ENCODE assay signal across 8 cellular contexts in the genomic region with DNA sequence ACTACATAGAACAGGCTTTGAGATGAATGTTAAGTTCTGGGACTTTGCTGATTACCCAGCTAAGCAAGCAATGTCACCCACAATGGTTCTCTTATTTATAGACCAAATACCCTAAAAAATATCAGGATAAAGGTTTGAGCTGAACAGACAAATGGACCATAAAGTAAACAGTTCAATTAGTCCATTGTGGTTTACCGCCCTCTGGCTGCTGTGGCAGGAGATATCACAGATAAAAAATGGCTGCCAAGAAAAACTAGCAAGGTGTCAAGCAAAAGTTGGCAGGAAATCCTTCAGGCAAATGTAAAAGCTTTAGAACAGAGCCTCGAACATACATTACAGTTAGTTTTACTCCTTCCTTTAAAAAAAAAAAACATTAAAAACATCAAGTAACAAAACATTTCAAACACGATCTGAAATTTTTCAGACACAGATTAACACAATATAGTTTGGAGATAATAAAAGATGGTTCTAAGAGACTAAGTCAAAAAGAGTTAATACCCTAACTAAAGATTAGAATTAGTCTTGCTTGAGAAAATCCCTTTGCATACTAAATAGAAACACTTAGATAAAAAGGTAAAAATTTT. TPM values are rescaled to one million over a fixed set of nuclear protein-coding genes. Genes with fewer than 3 reads are reported as not detected.
A peak's percentile ranks its signal among the peaks of the same experiment; 100 is the strongest.
DNase-seq lines count a peak whose midpoint lies in the region; ATAC-seq, FAIRE-seq and TF ChIP-seq lines count a peak whose summit lies in the region.

No MANE protein-coding gene starts in this region.

- POLR2A ChIA-PET in K562 (lab: Yijun Ruan, JAX), result interaction anchor here (1.0 to 2.1 kb wide), 6 partner anchors 9 to 39 kb away, joined by 3 to 8 read pairs (median 4); no protein-coding TSS in a partner anchor

- in situ Hi-C loops in K562 (cut with MboI), result no loop called here

- ATAC-seq in K562 (peak; percentile 87), HG02588 (IDR thresholded peaks at IDR 0.05; ENCODE audit: unreplicated experiment) (no peak), HG03520 (IDR thresholded peaks at IDR 0.05; ENCODE audit: unreplicated experiment) (no peak)

- no peak; the same call in 1 of the 2 replicates for TF ChIP-seq EP300 in K562 (IDR thresholded peaks at IDR 0.05; ENCODE audit: low read length)

- no peaks in the 10 kb centered on the region for H4K20me1 ChIP-seq in SU-DHL-6 (ENCODE audit: low read depth, low read length)
- H4K20me1 ChIP-seq in K562 (replicated peaks; ENCODE audit: control insufficient read depth, insufficient read depth, low read length), result peaks cover 3% of the 10 kb centered on the region

- H3K27me3 ChIP-seq in GM06990 (replicated peaks; ENCODE audit: control insufficient read depth, insufficient read depth, low read length), result no peaks in the 10 kb centered on the region
- no peaks in the 10 kb centered on the region for H3K27me3 ChIP-seq in MG63
- H3K27me3 ChIP-seq in SU-DHL-6 (ENCODE audit: low read length), result no peaks in the 10 kb centered on the region
- no peaks in the 10 kb centered on the region for H3K27me3 ChIP-seq in K562 (ENCODE audit: control insufficient read depth in 2 of 2, insufficient read depth in 2 of 2, low read length in 2 of 2)

- peaks cover 5% of the 10 kb centered on the region; the same call in 1 of the 2 replicates for H3K79me2 ChIP-seq in SU-DHL-6 (ENCODE audit: insufficient read depth, low read length)
- H3K79me2 ChIP-seq in K562 (ENCODE audit: control insufficient read depth, insufficient read depth, low read length), result peaks cover 94% of the 10 kb centered on the region

- BruUV-seq in K562 (replicated peaks; lab: Mats Ljungman, UMichigan), result no TSS peak

- no peak overlapping the region for H2AFZ ChIP-seq in SU-DHL-6 (ENCODE audit: low read depth, low read length, severe bottlenecking)
- H2AFZ ChIP-seq in K562 (ENCODE audit: low read depth, low read length), result no peak overlapping the region

- peaks cover 13% of the 10 kb centered on the region; the same call in 1 of the 2 replicates for H3F3A ChIP-seq in SU-DHL-6 (ENCODE audit: insufficient read depth)

- H3K9ac ChIP-seq in SU-DHL-6 (ENCODE audit: low read length) (no peak overlapping the region), K562 (ENCODE audit: insufficient read depth in 1 of 2, low read depth in 2 of 2, low read length in 2 of 2) (peak overlapping the region in 1 of 2 experiments; percentile 13; a peak in 1 of 4 replicates)

- TF ChIP-seq CTCF in GM06990 (IDR thresholded peaks at IDR 0.05; ENCODE audit: insufficient read depth, low read length, poor library complexity, severe bottlenecking) (peak; percentile 69), SU-DHL-6 (IDR thresholded peaks at IDR 0.05; ENCODE audit: insufficient read depth, low read length, poor library complexity, severe bottlenecking) (peak; percentile 78), K562 (IDR thresholded peaks at IDR 0.05 in 2 of 3, conservative IDR thresholded peaks at IDR 0.05 in 1 of 3; ENCODE audit: insufficient read depth in 2 of 3, low read depth in 1 of 3, low read length in 3 of 3) (peak; percentile 63 to 81 (median 64))

- no peak overlapping the region for H3K27ac ChIP-seq in SU-DHL-6 (ENCODE audit: low read depth, low read length)
- H3K27ac ChIP-seq in K562 (ENCODE audit: extremely low read depth, low read depth, low read length), result peak overlapping the region; percentile 45; the same call in 1 of the 3 replicates

- intact Hi-C loops in K562 (cut with micrococcal nuclease), result loop anchor here (1.0 to 5.0 kb wide), 4 partner anchors 93 to 239 kb away; no protein-coding TSS in a partner anchor

- H3K9me2 ChIP-seq in SU-DHL-6 (replicated peaks; ENCODE audit: insufficient read depth, low read length), result no peaks in the 10 kb centered on the region

- H3K9me3 ChIP-seq in MG63 (no peaks in the 10 kb centered on the region), SU-DHL-6 (ENCODE audit: insufficient read depth, low read length) (no peaks in the 10 kb centered on the region), K562 (replicated peaks; ENCODE audit: control insufficient read depth, insufficient read depth, low read depth, low read length) (no peaks in the 10 kb centered on the region)

- CTCF ChIA-PET in K562 (lab: Yijun Ruan, JAX; ENCODE audit: low intra/inter-chr PET ratio), result interaction anchor here (0.7 to 2.4 kb wide), 6 partner anchors 27 to 238 kb away, joined by 4 to 11 read pairs (median 8); no protein-coding TSS in a partner anchor

- H3K9me1 ChIP-seq in K562 (ENCODE audit: control insufficient read depth, insufficient read depth, low read length), result no peaks in the 10 kb centered on the region

- H3K4me2 ChIP-seq in SU-DHL-6 (ENCODE audit: low read depth, low read length, poor library complexity, severe bottlenecking) (no peak overlapping the region), K562 (ENCODE audit: insufficient read depth, low read length) (no peak overlapping the region; the same call in 1 of the 2 replicates)

- no peak for TF ChIP-seq POLR2A in K562 (conservative IDR thresholded peaks at IDR 0.05)

- 3% methylated on average over 3 of the region's 3 CpGs for WGBS in K562 (ENCODE audit: insufficient coverage, low coverage, missing lambda C conversion rate)

- peak; percentile 84 for FAIRE-seq in K562 (lab: Jason Lieb, UNC)

- DNase-seq in GM06990 (ENCODE audit: extremely low read depth, insufficient read length), result peak; percentile 9
- peak; percentile 43 for DNase-seq in MG63
- DNase-seq in K562 (ENCODE audit: extremely low read depth in 1 of 4, low spot score in 3 of 4), result peak; percentile 22 to 76 (median 44)
- peak; percentile 79 for DNase-seq in inferior parietal cortex (ENCODE audit: extremely low spot score)
- peak; percentile 35 for DNase-seq in stimulated activated CD4-positive, alpha-beta T cell treated with anti-CD3 and anti-CD28 coated beads, Interleukin-4, amount 100 ng/mL, for 1 hour

- H3K4me3 ChIP-seq in GM06990 (replicated peaks; ENCODE audit: low read depth, low read length) (no peak overlapping the region), MG63 (no peak overlapping the region), SU-DHL-6 (ENCODE audit: insufficient read depth, low read length, poor library complexity, severe bottlenecking) (no peak overlapping the region), K562 (no peak overlapping the region)

- peak; percentile 78 to 87 for TF ChIP-seq RAD21 in K562 (CRISPR knock-in tag; conservative IDR thresholded peaks at IDR 0.05 in 1 of 2, IDR thresholded peaks at IDR 0.05 in 1 of 2)

- H3K36me3 ChIP-seq in GM06990 (ENCODE audit: control insufficient read depth, insufficient read depth, low read length) (no peaks in the 10 kb centered on the region), MG63 (no peaks in the 10 kb centered on the region), SU-DHL-6 (ENCODE audit: low read length) (no peaks in the 10 kb centered on the region), K562 (ENCODE audit: control insufficient read depth, insufficient read depth, low read length) (peaks cover 5% of the 10 kb centered on the region; the same call in 1 of the 3 replicates)

- H3K4me1 ChIP-seq in K562 (replicated peaks in 1 of 2; ENCODE audit: control insufficient read depth in 2 of 2, insufficient read depth in 2 of 2, low read length in 2 of 2), result peaks cover 0 to 20% of the 10 kb centered on the region in 2 experiments; a peak in 3 of 5 replicates

TF ChIP-seq in K562, 482 proteins besides CTCF, POLR2A, EP300 and RAD21 (continues in another document):
- 0 out of 2 replicates have a peak, but pooled peaks have one; percentile 7 for TF ChIP-seq JUND (IDR thresholded peaks at IDR 0.05; ENCODE audit: borderline replicate concordance, low read depth, low read length)
- TF ChIP-seq JUND (tag; IDR thresholded peaks at IDR 0.05; ENCODE audit: borderline replicate concordance, low read depth, low read length), result no peak; the same call in 2 of the 3 replicates
- TF ChIP-seq, protein P1, sequence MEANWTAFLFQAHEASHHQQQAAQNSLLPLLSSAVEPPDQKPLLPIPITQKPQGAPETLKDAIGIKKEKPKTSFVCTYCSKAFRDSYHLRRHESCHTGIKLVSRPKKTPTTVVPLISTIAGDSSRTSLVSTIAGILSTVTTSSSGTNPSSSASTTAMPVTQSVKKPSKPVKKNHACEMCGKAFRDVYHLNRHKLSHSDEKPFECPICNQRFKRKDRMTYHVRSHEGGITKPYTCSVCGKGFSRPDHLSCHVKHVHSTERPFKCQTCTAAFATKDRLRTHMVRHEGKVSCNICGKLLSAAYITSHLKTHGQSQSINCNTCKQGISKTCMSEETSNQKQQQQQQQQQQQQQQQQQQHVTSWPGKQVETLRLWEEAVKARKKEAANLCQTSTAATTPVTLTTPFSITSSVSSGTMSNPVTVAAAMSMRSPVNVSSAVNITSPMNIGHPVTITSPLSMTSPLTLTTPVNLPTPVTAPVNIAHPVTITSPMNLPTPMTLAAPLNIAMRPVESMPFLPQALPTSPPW (CRISPR knock-in tag; IDR thresholded peaks at IDR 0.05), result no peak
- no peak; the same call in 1 of the 2 replicates for TF ChIP-seq GABPA (tag; conservative IDR thresholded peaks at IDR 0.05; ENCODE audit: low read depth)
- TF ChIP-seq ETV6 (IDR thresholded peaks at IDR 0.05; ENCODE audit: borderline replicate concordance in 1 of 2, low read depth in 2 of 2, low read length in 1 of 2), result no peak
- TF ChIP-seq ETV6 (CRISPR knock-in tag; IDR thresholded peaks at IDR 0.05; ENCODE audit: borderline replicate concordance), result no peak
- no peak for TF ChIP-seq CBX1 (IDR thresholded peaks at IDR 0.05; ENCODE audit: low read depth)

RNA-seq across cellular contexts. Expression of gene MED13L, which starts 41.3 kb away (rescaled TPM):
- total RNA-seq in MG63 (2014; rRNA removed; shearing (Covaris generic); ENCODE audit: low replicate concordance), result 11.9 and 16.1 TPM in 2 replicates
- 259 and 607 TPM in 2 replicates for total RNA-seq in K562 (2011; cell fraction: chromatin; rRNA removed; ENCODE audit: low replicate concordance)
- 97.6 and 127 TPM in 2 replicates for total RNA-seq in K562 (2011; cell fraction: nucleolus; rRNA removed)
- total RNA-seq in K562 (2011; cell fraction: nucleoplasm; rRNA removed), result 277 and 397 TPM in 2 replicates
- total RNA-seq in K562 (2014; rRNA removed), result 29.3 and 32.5 TPM in 2 replicates
- 71.9 and 82.3 TPM in 2 replicates for total RNA-seq in K562 (2014; rRNA removed; fragmentation: Illumina TruSeq; extraction: Trizol)
- total RNA-seq in K562 (2015; rRNA removed; fragmentation: Illumina TruSeq; extraction: Trizol), result 70.1 and 70.8 TPM in 2 replicates
- total RNA-seq in K562 (2021), result 76.9 and 90.3 TPM in 2 replicates
- polyA plus RNA-seq in K562 (2011; rRNA removed), result 45.8 and 48.0 TPM in 2 replicates
- 26.1 and 36.3 TPM in 2 replicates for polyA plus RNA-seq in K562 (2011; cell fraction: cytosol; rRNA removed)
- polyA plus RNA-seq in K562 (2011; cell fraction: nucleus; rRNA removed), result 102 and 117 TPM in 2 replicates
- 29.2 and 39.4 TPM in 2 replicates for polyA plus RNA-seq in K562 (2012)
- 34.0 and 36.9 TPM in 2 replicates for polyA plus RNA-seq in K562 (2014; fragmentation: Illumina TruSeq; extraction: Trizol)
- 10 to 100 TPM; 13.4 to 22.0 TPM for polyA plus RNA-seq in K562 (2014; fragmentation: Nextera tagmentation; extraction: Ambion mirVana)
- polyA plus RNA-seq in K562 (2014; rRNA removed), result 25.7 and 26.8 TPM in 2 replicates
- polyA minus RNA-seq in K562 (2011; rRNA and poly(A)+ RNA removed), result 279 and 322 TPM in 2 replicates
- polyA minus RNA-seq in K562 (2011; cell fraction: cytosol; rRNA and poly(A)+ RNA removed), result 59.1 and 73.6 TPM in 2 replicates
- 174 and 313 TPM in 2 replicates for polyA minus RNA-seq in K562 (2011; cell fraction: nucleus; rRNA and poly(A)+ RNA removed)

Comparison
In these comparisons a context has a peak if more than half of its experiments do, and no peak if none do; other contexts are left out.
1. DNase-seq: peak in every context shown above with its lines; median percentile 79 in inferior parietal cortex; 44 in K562; 43 in MG63; 35 in stimulated activated CD4-positive, alpha-beta T cell treated with anti-CD3 and anti-CD28 coated beads, Interleukin-4, amount 100 ng/mL, for 1 hour; 9 in GM06990.